11 cellular contexts compared by ENCODE assay signal in the genomic region with DNA sequence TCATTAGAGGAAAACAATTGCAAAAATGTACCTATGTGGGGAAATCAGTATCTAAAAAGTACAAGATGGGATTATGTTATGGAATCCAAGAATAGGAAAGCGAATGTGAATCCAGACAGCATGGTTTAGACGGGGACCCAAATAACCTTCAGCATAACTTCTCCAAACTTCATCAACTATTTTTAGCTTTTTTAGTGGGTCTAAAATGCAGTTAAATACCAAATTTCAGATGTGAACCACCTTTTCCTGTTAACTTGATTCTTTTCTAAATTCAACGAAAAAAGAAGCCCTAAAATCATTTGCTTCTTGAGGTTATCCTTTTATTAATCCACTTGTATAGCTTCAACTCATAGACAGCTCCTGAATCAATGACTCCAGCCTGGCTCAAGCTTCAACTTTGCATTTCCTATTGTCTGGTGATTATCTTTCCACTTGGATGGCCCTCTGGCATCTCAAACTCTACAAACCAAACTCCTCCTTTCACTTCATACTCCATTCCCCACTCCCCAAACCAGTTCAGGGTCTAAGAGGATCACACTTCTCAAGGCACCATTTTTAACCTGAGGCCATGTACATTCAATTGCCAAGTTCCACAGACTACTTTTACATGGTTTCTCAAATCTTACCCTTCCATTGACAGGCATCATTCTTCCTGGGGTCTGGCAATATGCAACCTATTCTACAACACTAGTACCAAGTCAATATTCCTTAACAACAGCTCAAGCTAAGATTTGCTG. TPM values are rescaled to one million over a fixed set of nuclear protein-coding genes. Genes with fewer than 3 reads are reported as not detected.
DNase-seq lines count a peak whose midpoint lies in the region; ATAC-seq and TF ChIP-seq lines count a peak whose summit lies in the region.
"Had no signal": no experiment of that assay in that cellular context is flagged by ENCODE, and none has a peak within 500 bp of the region (broad histone marks: within the 10 kb centered on the region; RNA-seq: fewer than 3 reads in every experiment).

No MANE protein-coding gene starts in this region.

- no peak for ATAC-seq in GM21423 (IDR thresholded peaks at IDR 0.05; ENCODE audit: unreplicated experiment)
- no peak for ATAC-seq in sciatic nerve
- no peak for ATAC-seq in lower lobe of right lung
- ATAC-seq: T-cell had no signal

- TF ChIP-seq CTCF in VCaP (conservative IDR thresholded peaks at IDR 0.05) (no peak), fibroblast of villous mesenchyme (IDR thresholded peaks at IDR 0.05; ENCODE audit: insufficient read depth, low read depth, low read length) (no peak), osteocyte (IDR thresholded peaks at IDR 0.05) (no peak), right atrium auricular region (IDR thresholded peaks at IDR 0.05) (no peak), lower lobe of right lung (IDR thresholded peaks at IDR 0.05) (no peak)

- H3K4me3 ChIP-seq in ACC112 (ENCODE audit: low read depth, low read length), result peak overlapping the region; percentile 40
- H3K4me3 ChIP-seq in fibroblast of villous mesenchyme (ENCODE audit: low read depth, low read length), result peak overlapping the region; percentile 40
- H3K4me3 ChIP-seq in right atrium auricular region, result no peak overlapping the region
- H3K4me3 ChIP-seq in lower lobe of right lung, result no peak overlapping the region

- H3K27ac ChIP-seq in ACC112 (ENCODE audit: low read depth, low read length) (peak overlapping the region; percentile 66), VCaP (peak overlapping the region; percentile 80), right atrium auricular region (no peak overlapping the region), lower lobe of right lung (no peak overlapping the region)

- H3K4me3 Mint-ChIP-seq in osteocyte (ENCODE audit: unreplicated experiment), result peak overlapping the region; percentile 23
- H3K4me3 Mint-ChIP-seq: T-cell had no signal

- H3K9me3 ChIP-seq in right atrium auricular region, result no peaks in the 10 kb centered on the region
- no peaks in the 10 kb centered on the region for H3K9me3 ChIP-seq in lower lobe of right lung
- H3K9me3 ChIP-seq: psoas muscle had no signal

- H3K36me3 ChIP-seq in ACC112 (ENCODE audit: insufficient read depth, low read length), result peaks cover 16% of the 10 kb centered on the region
- peaks cover 9% of the 10 kb centered on the region for H3K36me3 ChIP-seq in right atrium auricular region
- peaks cover 13% of the 10 kb centered on the region for H3K36me3 ChIP-seq in lower lobe of right lung

- DNase-seq in fibroblast of villous mesenchyme (ENCODE audit: low read depth), result peak; percentile 39
- DNase-seq in osteocyte (ENCODE audit: extremely low spot score, unreplicated experiment), result no peak
- no peak for DNase-seq in sciatic nerve (ENCODE audit: low spot score)
- DNase-seq in right atrium auricular region (ENCODE audit: low spot score), result no peak
- no peak for DNase-seq in lower lobe of right lung
- DNase-seq: central memory CD4-positive, alpha-beta T cell; psoas muscle; T-cell had no signal

- no peaks in the 10 kb centered on the region for H3K27me3 Mint-ChIP-seq in osteocyte (ENCODE audit: unreplicated experiment)

- H3K4me1 ChIP-seq in ACC112 (ENCODE audit: control insufficient read depth, insufficient read depth, low read length, unreplicated experiment), result peaks cover 93% of the 10 kb centered on the region
- peaks cover 0 to 39% of the 10 kb centered on the region in 2 donors for H3K4me1 ChIP-seq in right atrium auricular region
- peaks cover 76% of the 10 kb centered on the region for H3K4me1 ChIP-seq in lower lobe of right lung

- H3K36me3 Mint-ChIP-seq in osteocyte (ENCODE audit: unreplicated experiment), result peaks cover 19% of the 10 kb centered on the region
- H3K36me3 Mint-ChIP-seq: T-cell had no signal

- H3K4me1 Mint-ChIP-seq in osteocyte (ENCODE audit: unreplicated experiment), result peaks cover 88% of the 10 kb centered on the region

- peaks cover 96% of the 10 kb centered on the region for H3K79me2 ChIP-seq in ACC112 (ENCODE audit: control insufficient read depth, insufficient read depth, low read length, unreplicated experiment)

- intact Hi-C loops in sciatic nerve (cut with DNase I), result no loop called here
- intact Hi-C loops in lower lobe of right lung (cut with DNase I), result no loop called here

- no peak overlapping the region for H2AFZ ChIP-seq in ACC112 (ENCODE audit: low read length, unreplicated experiment)

- no peaks in the 10 kb centered on the region for H3K9me3 Mint-ChIP-seq in osteocyte (ENCODE audit: unreplicated experiment)
- H3K9me3 Mint-ChIP-seq: T-cell had no signal

- H3K27ac Mint-ChIP-seq in osteocyte (ENCODE audit: unreplicated experiment), result peak overlapping the region; percentile 64
- H3K27ac Mint-ChIP-seq: T-cell had no signal

- H3K27me3 ChIP-seq in ACC112 (ENCODE audit: insufficient read depth, low read length), result no peaks in the 10 kb centered on the region
- H3K27me3 ChIP-seq in right atrium auricular region, result no peaks in the 10 kb centered on the region
- no peaks in the 10 kb centered on the region for H3K27me3 ChIP-seq in lower lobe of right lung (ENCODE audit: low read depth)

RNA-seq across cellular contexts. Expression of gene ERRFI1, which starts 7.4 kb away (rescaled TPM):
- total RNA-seq in fibroblast of villous mesenchyme (34.8 and 70.4 TPM in 2 replicates), osteocyte (84.2 and 96.6 TPM in 2 replicates), sciatic nerve (33.7 TPM), right atrium auricular region (10 to 100 TPM; 33.0 to 34.5 TPM), lower lobe of right lung (65.1 TPM)

RNA-seq across cellular contexts. Expression of gene PARK7, which starts 57.1 kb away (rescaled TPM):
- total RNA-seq in fibroblast of villous mesenchyme, result 172 and 198 TPM in 2 replicates
- 263 and 264 TPM in 2 replicates for total RNA-seq in osteocyte
- 249 TPM for total RNA-seq in sciatic nerve
- 100 to 1,000 TPM; 206 to 266 TPM for total RNA-seq in right atrium auricular region
- 187 TPM for total RNA-seq in lower lobe of right lung

Comparison
In these comparisons a context has a peak if more than half of its experiments do, and no peak if none do; other contexts are left out.
1. H3K27ac ChIP-seq: peak in ACC112 (single experiment) and VCaP (single experiment); none in right atrium auricular region (0 of 2) and lower lobe of right lung (single experiment).
2. H3K4me3 ChIP-seq: peak in ACC112 (single experiment) and fibroblast of villous mesenchyme (single experiment); none in right atrium auricular region (0 of 2) and lower lobe of right lung (single experiment).